ENCODE assay signal across 2 cellular contexts in genomic region chr7:73872056-73872908, GRCh38.
TF ChIP-seq lines count a peak whose summit lies in the region.

No MANE protein-coding gene starts in this region.

TF ChIP-seq in A549, 52 proteins besides CTCF, POLR2A, EP300 and RAD21:
- TF ChIP-seq MAX (IDR thresholded peaks at IDR 0.05) (no peak), ZFP36 (IDR thresholded peaks at IDR 0.05; ENCODE audit: borderline replicate concordance, partially characterized antibody) (peak; percentile 61), TP53 (CRISPR knock-in tag; IDR thresholded peaks at IDR 0.05) (no peak)

TF ChIP-seq in IMR-90, 13 proteins besides CTCF, POLR2A, EP300 and RAD21:
- TF ChIP-seq SMC3 (IDR thresholded peaks at IDR 0.05; ENCODE audit: low read depth, low read length) (no peak), CEBPB (IDR thresholded peaks at IDR 0.05; ENCODE audit: low read depth, low read length) (no peak), RFX5 (IDR thresholded peaks at IDR 0.05; ENCODE audit: low read depth, low read length) (no peak)
